8 cellular contexts compared by ENCODE assay signal in genomic region chr6:45423901-45424627, GRCh38. TPM values are rescaled to one million over a fixed set of nuclear protein-coding genes. Genes with fewer than 3 reads are reported as not detected.
A peak's percentile ranks its signal among the peaks of the same experiment; 100 is the strongest.
DNase-seq lines count a peak whose midpoint lies in the region; ATAC-seq and TF ChIP-seq lines count a peak whose summit lies in the region.

No MANE protein-coding gene starts in this region.

- POLR2A ChIA-PET in naive thymus-derived CD8-positive, alpha-beta T cell (lab: Charles Lee) = interaction anchor here (0.6 kb wide), 1 partner anchor 20 kb away, joined by 3 read pairs; no protein-coding TSS in a partner anchor

- peaks cover 81% of the 10 kb centered on the region for H3K27me3 Mint-ChIP-seq in endodermal cell (ENCODE audit: insufficient read depth)
- H3K27me3 Mint-ChIP-seq in naive thymus-derived CD8-positive, alpha-beta T cell = peaks cover 0 to 21% (median 0%) of the 10 kb centered on the region in 5 donors

- no peak overlapping the region for H3K9ac ChIP-seq in endodermal cell (ENCODE audit: extremely low read depth, low read length, poor library complexity, severe bottlenecking)

- H3K27ac ChIP-seq in RWPE2 (ENCODE audit: poor library complexity, severe bottlenecking) (peak overlapping the region; percentile 63), endodermal cell (ENCODE audit: low read depth, low read length) (no peak overlapping the region), aorta (ENCODE audit: low read depth in 1 of 2, low read length in 2 of 2) (no peak overlapping the region)

- H3K36me3 Mint-ChIP-seq in endodermal cell (ENCODE audit: low read depth) = no peaks in the 10 kb centered on the region
- H3K36me3 Mint-ChIP-seq in naive thymus-derived CD8-positive, alpha-beta T cell = no peaks in the 10 kb centered on the region

- no peaks in the 10 kb centered on the region for H3K9me3 Mint-ChIP-seq in endodermal cell
- H3K9me3 Mint-ChIP-seq in naive thymus-derived CD8-positive, alpha-beta T cell = no peaks in the 10 kb centered on the region

- in situ Hi-C loops in KBM-7 (cut with MboI; ENCODE audit: low pct_unique_long_range_greater_than_20kb, low sequenced_read_pairs) = loop anchor here (25.0 kb wide), 1 partner anchor 762 kb away; no protein-coding TSS in a partner anchor

- DNase-seq in ELF-1 (ENCODE audit: low read depth, low spot score) (peak; percentile 45), RWPE2 (ENCODE audit: low spot score) (no peak), endodermal cell (peak; percentile 77), aorta (peak; percentile 62 to 74), DMS79 (lab: John Stamatoyannopoulos, UW) (no peak), KBM-7 (no peak)
- peak in 3 of 10 donors; percentile 17 to 23 (median 19) for DNase-seq in naive thymus-derived CD8-positive, alpha-beta T cell

- intact Hi-C loops in aorta (cut with DNase I) = no loop called here

- ATAC-seq in RWPE2 (ENCODE audit: low read depth) (peak; percentile 30), aorta (ENCODE audit: low FRiP score) (no peak), HG02678 (IDR thresholded peaks at IDR 0.05; ENCODE audit: unreplicated experiment) (no peak)
- ATAC-seq in naive thymus-derived CD8-positive, alpha-beta T cell = no peak

- H3K9me3 ChIP-seq in RWPE2 (ENCODE audit: severe bottlenecking) (no peaks in the 10 kb centered on the region), endodermal cell (ENCODE audit: control insufficient read depth, low read length) (no peaks in the 10 kb centered on the region), aorta (ENCODE audit: control insufficient read depth, low read length) (no peaks in the 10 kb centered on the region)

- WGBS in endodermal cell (ENCODE audit: insufficient coverage in 1 of 2, insufficient read length in 1 of 2), 2 experiments = 15 to 22% methylated on average over 8 to 28 of the region's 30 CpGs
- 17 to 20% methylated on average over 30 of the region's 30 CpGs for WGBS in aorta, 2 donors

- TF ChIP-seq CTCF in RWPE2 (IDR thresholded peaks at IDR 0.05; ENCODE audit: poor library complexity, severe bottlenecking) = no peak
- peak; percentile 35 for TF ChIP-seq CTCF in endodermal cell (conservative IDR thresholded peaks at IDR 0.05)

- H3K4me3 Mint-ChIP-seq in endodermal cell = peak overlapping the region; percentile 69
- H3K4me3 Mint-ChIP-seq in naive thymus-derived CD8-positive, alpha-beta T cell = peak overlapping the region; percentile 60 to 99 (median 86)

- H3K4me3 ChIP-seq in RWPE2 (ENCODE audit: severe bottlenecking) (peak overlapping the region; percentile 57), endodermal cell (ENCODE audit: low read length) (peak overlapping the region; percentile 81), aorta (ENCODE audit: low read length in 2 of 2) (no peak overlapping the region)

- no peak overlapping the region for H3K27ac Mint-ChIP-seq in endodermal cell
- peak overlapping the region; percentile 15 to 90 (median 80) for H3K27ac Mint-ChIP-seq in naive thymus-derived CD8-positive, alpha-beta T cell

- H3K4me1 ChIP-seq in RWPE2 (ENCODE audit: insufficient read depth, poor library complexity, severe bottlenecking) (peaks cover 11% of the 10 kb centered on the region), endodermal cell (ENCODE audit: control insufficient read depth, insufficient read depth, low read length) (no peaks in the 10 kb centered on the region), aorta (ENCODE audit: control insufficient read depth in 1 of 2, insufficient read depth in 2 of 2, low read length in 2 of 2) (no peaks in the 10 kb centered on the region)

- peaks cover 27% of the 10 kb centered on the region for H3K4me1 Mint-ChIP-seq in endodermal cell
- peaks cover 22 to 66% (median 58%) of the 10 kb centered on the region in 4 donors for H3K4me1 Mint-ChIP-seq in naive thymus-derived CD8-positive, alpha-beta T cell

- H3K27me3 ChIP-seq in RWPE2 (ENCODE audit: insufficient read depth, poor library complexity, severe bottlenecking) (no peaks in the 10 kb centered on the region), endodermal cell (ENCODE audit: control insufficient read depth, insufficient read depth, low read length, poor library complexity, severe bottlenecking) (peaks cover 72% of the 10 kb centered on the region), aorta (ENCODE audit: control insufficient read depth in 1 of 2, insufficient read depth in 2 of 2, low read length in 1 of 2) (no peaks in the 10 kb centered on the region)

- H3K36me3 ChIP-seq in RWPE2 (ENCODE audit: low read depth) (peaks cover 3% of the 10 kb centered on the region; the same call in 1 of the 2 replicates), endodermal cell (ENCODE audit: control insufficient read depth, insufficient read depth, low read length) (no peaks in the 10 kb centered on the region), aorta (ENCODE audit: control insufficient read depth in 1 of 2, insufficient read depth in 2 of 2, low read length in 1 of 2) (no peaks in the 10 kb centered on the region)

RNA-seq across cellular contexts. Expression of gene SUPT3H, which starts 46.3 kb away (rescaled TPM):
- total RNA-seq in endodermal cell (10 to 100 TPM; 32.4 to 34.7 TPM), aorta (1 to 10 TPM; 6.8 to 9.4 TPM)
- 22.9 TPM for polyA plus RNA-seq in endodermal cell (2013, experiment 1 of 2)
- 26.2 TPM for polyA plus RNA-seq in endodermal cell (2013, experiment 2 of 2)
- total RNA-seq in naive thymus-derived CD8-positive, alpha-beta T cell = 10 to 100 TPM; 19.4 to 20.6 TPM
- polyA plus RNA-seq in naive thymus-derived CD8-positive, alpha-beta T cell = 10 to 100 TPM; 16.9 to 20.8 (median 20.0) TPM
- polyA plus RNA-seq in aorta = 1 to 10 TPM; 2.3 to 4.8 TPM

Comparison
In these comparisons a context has a peak if more than half of its experiments do, and no peak if none do; other contexts are left out.
1. DNase-seq: peak in ELF-1 (single experiment), endodermal cell (single experiment) and aorta (2 of 2); none in RWPE2 (single experiment), DMS79 (single experiment) and KBM-7 (single experiment).
2. H3K4me3 ChIP-seq: peak in RWPE2 (single experiment) and endodermal cell (single experiment); none in aorta (0 of 2).